Comparison of ENCODE assay signal across 8 cellular contexts in genomic region chr11:75526192-75526541, GRCh38. TPM values are rescaled to one million over a fixed set of nuclear protein-coding genes. Genes with fewer than 3 reads are reported as not detected.
DNase-seq lines count a peak whose midpoint lies in the region; ATAC-seq and TF ChIP-seq lines count a peak whose summit lies in the region.

No MANE protein-coding gene starts in this region.

- H3K27ac ChIP-seq in BLaER1, result peak overlapping the region; percentile 82
- H3K27ac ChIP-seq in duodenal mucosa (ENCODE audit: low read depth, low read length), result no peak overlapping the region

- H3K9me3 ChIP-seq in BLaER1, result no peaks in the 10 kb centered on the region
- no peaks in the 10 kb centered on the region for H3K9me3 ChIP-seq in Loucy (ENCODE audit: insufficient read depth, low read depth, low read length)
- H3K9me3 ChIP-seq in duodenal mucosa (ENCODE audit: control insufficient read depth in 1 of 2, low read length in 2 of 2), result no peaks in the 10 kb centered on the region

- H3K27me3 ChIP-seq in BLaER1, result peaks cover 31% of the 10 kb centered on the region
- H3K27me3 ChIP-seq in Loucy (ENCODE audit: insufficient read depth, low read length, poor library complexity, severe bottlenecking), result no peaks in the 10 kb centered on the region
- peaks cover 0 to 5% of the 10 kb centered on the region in 2 donors for H3K27me3 ChIP-seq in duodenal mucosa (ENCODE audit: control insufficient read depth in 1 of 2, insufficient read depth in 2 of 2, low read length in 2 of 2)

- in situ Hi-C loops in G401 (cut with HindIII; ENCODE audit: low sequenced_read_pairs), result no loop called here

- H3K9me2 ChIP-seq in Loucy (replicated peaks; ENCODE audit: low read depth, low read length), result no peaks in the 10 kb centered on the region

- H3F3A ChIP-seq in Loucy (ENCODE audit: low read depth), result no peaks in the 10 kb centered on the region

- peak overlapping the region; percentile 84 for H3K4me3 Mint-ChIP-seq in nephron progenitor cell

- peaks cover 44% of the 10 kb centered on the region for H4K20me1 ChIP-seq in BLaER1
- H4K20me1 ChIP-seq in Loucy (ENCODE audit: insufficient read depth, low read length, poor library complexity, severe bottlenecking), result no peaks in the 10 kb centered on the region

- H3K4me3 ChIP-seq in BLaER1 (peak overlapping the region; percentile 76), Loucy (ENCODE audit: low read length, poor library complexity, severe bottlenecking) (peak overlapping the region; percentile 91), duodenal mucosa (ENCODE audit: low read depth in 1 of 2, low read length in 2 of 2) (peak overlapping the region; percentile 59 to 71)

- DNase-seq in nephron progenitor cell, result no peak
- DNase-seq in G401 (ENCODE audit: low spot score), result no peak
- DNase-seq in NCI-H1417 (lab: John Stamatoyannopoulos, UW), result no peak

- no peak for TF ChIP-seq CTCF in Loucy (conservative IDR thresholded peaks at IDR 0.05; ENCODE audit: low read length)
- no peak for TF ChIP-seq CTCF in nephron progenitor cell (IDR thresholded peaks at IDR 0.05)

- H3K4me1 Mint-ChIP-seq in nephron progenitor cell, result peaks cover 55% of the 10 kb centered on the region

- H3K27ac Mint-ChIP-seq in nephron progenitor cell, result no peak overlapping the region

- ATAC-seq in GM19035 (IDR thresholded peaks at IDR 0.05; ENCODE audit: unreplicated experiment) (no peak), HG02759 (IDR thresholded peaks at IDR 0.05; ENCODE audit: unreplicated experiment) (no peak)

- peak overlapping the region; percentile 85 for H2AFZ ChIP-seq in Loucy (ENCODE audit: low read length)

- H3K4me2 ChIP-seq in BLaER1, result peak overlapping the region; percentile 100
- peak overlapping the region; percentile 91 for H3K4me2 ChIP-seq in Loucy (ENCODE audit: low read depth, low read length, poor library complexity, severe bottlenecking)

- H3K4me1 ChIP-seq in BLaER1 (peaks cover 79% of the 10 kb centered on the region), Loucy (ENCODE audit: insufficient read depth, low read length, poor library complexity, severe bottlenecking) (peaks cover 8% of the 10 kb centered on the region), duodenal mucosa (ENCODE audit: control insufficient read depth in 1 of 2, insufficient read depth in 2 of 2, low read length in 2 of 2) (peaks cover 0 to 19% of the 10 kb centered on the region in 2 donors)

- H3K9ac ChIP-seq in BLaER1, result peak overlapping the region; percentile 87
- H3K9ac ChIP-seq in Loucy (ENCODE audit: low read depth, low read length, poor library complexity, severe bottlenecking), result peak overlapping the region; percentile 85
- peak overlapping the region; percentile 55 to 64 for H3K9ac ChIP-seq in duodenal mucosa (ENCODE audit: low read depth in 1 of 2, low read length in 2 of 2)

- H3K79me2 ChIP-seq in Loucy (ENCODE audit: insufficient read depth, low read length), result peaks cover 5% of the 10 kb centered on the region; the same call in 1 of the 2 replicates

- no peaks in the 10 kb centered on the region for H3K36me3 Mint-ChIP-seq in nephron progenitor cell (ENCODE audit: low read depth)

- H3K36me3 ChIP-seq in BLaER1, result no peaks in the 10 kb centered on the region
- no peaks in the 10 kb centered on the region for H3K36me3 ChIP-seq in Loucy (ENCODE audit: insufficient read depth, low read length)
- no peaks in the 10 kb centered on the region for H3K36me3 ChIP-seq in duodenal mucosa (ENCODE audit: control insufficient read depth in 1 of 2, insufficient read depth in 2 of 2, low read length in 2 of 2)

- no peaks in the 10 kb centered on the region for H3K9me3 Mint-ChIP-seq in nephron progenitor cell

- peaks cover 52% of the 10 kb centered on the region for H3K27me3 Mint-ChIP-seq in nephron progenitor cell (ENCODE audit: low read depth, poor library complexity)

RNA-seq across cellular contexts. Expression of gene GDPD5, which starts 0.4 kb away (rescaled TPM):
- 4.6 and 10.8 TPM in 2 replicates for total RNA-seq in G401 (2014; rRNA removed; shearing (Covaris generic))

RNA-seq across cellular contexts. Expression of gene SERPINH1, which starts 35.9 kb away (rescaled TPM):
- total RNA-seq in G401 (2014; rRNA removed; shearing (Covaris generic)), result 721 and 818 TPM in 2 replicates
